Comparison of ENCODE assay signal across 13 cellular contexts in the genomic region with DNA sequence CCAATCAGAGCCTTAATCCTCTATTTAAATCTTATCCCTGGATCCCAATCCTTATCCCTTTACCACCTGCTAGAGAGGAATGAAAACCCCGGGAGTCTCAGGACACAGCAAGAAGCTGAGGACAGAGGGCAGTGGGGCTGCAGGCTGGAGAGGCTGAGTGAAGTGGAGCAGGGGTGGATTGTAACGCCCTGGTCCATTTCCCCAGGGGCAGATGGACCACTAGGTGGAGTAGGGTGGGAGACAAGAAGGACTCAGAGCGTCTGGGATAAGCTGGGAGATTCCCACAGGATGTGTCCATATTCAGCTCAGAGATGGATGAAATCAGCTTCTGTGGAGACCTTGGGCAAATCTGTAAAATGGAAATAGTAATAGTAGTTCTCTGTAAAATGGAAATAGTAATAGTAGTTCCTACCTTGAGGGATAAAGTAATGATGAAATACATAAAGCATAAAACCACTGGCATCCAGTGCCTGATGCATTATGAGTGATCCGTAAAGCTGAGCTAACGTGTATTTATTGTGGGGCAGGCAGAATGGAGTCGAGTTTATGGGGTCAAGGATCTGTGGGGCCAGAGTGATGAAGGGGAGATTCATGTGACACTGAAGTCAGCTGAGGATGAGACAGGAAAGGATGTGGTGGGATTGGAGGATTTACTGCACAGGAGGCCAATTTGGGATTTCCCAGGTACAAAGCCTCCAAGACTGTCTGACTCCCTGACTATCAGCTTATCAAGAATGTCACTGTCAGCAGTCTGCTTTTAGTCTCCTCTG. TPM values are rescaled to one million over a fixed set of nuclear protein-coding genes. Genes with fewer than 3 reads are reported as not detected.
A peak's percentile ranks its signal among the peaks of the same experiment; 100 is the strongest.
DNase-seq lines count a peak whose midpoint lies in the region; ATAC-seq and TF ChIP-seq lines count a peak whose summit lies in the region.
"Had no signal": no experiment of that assay in that cellular context is flagged by ENCODE, and none has a peak within 500 bp of the region (broad histone marks: within the 10 kb centered on the region; RNA-seq: fewer than 3 reads in every experiment).

No MANE protein-coding gene starts in this region.

- H3K27me3 Mint-ChIP-seq in GM23338 (ENCODE audit: insufficient read depth, low read depth, poor library complexity), result peaks cover 8% of the 10 kb centered on the region
- H3K27me3 Mint-ChIP-seq in immature natural killer cell (ENCODE audit: low read depth in 3 of 3), result peaks cover 2 to 10% (median 6%) of the 10 kb centered on the region in 3 donors

- no peak overlapping the region for H3K4me3 Mint-ChIP-seq in GM23338
- no peak overlapping the region for H3K4me3 Mint-ChIP-seq in immature natural killer cell
- H3K4me3 Mint-ChIP-seq: activated naive CD8-positive, alpha-beta T cell had no signal

- H3F3A ChIP-seq in GM23338 (replicated peaks; ENCODE audit: low read depth), result no peaks in the 10 kb centered on the region

- no peak overlapping the region for H3K4me3 ChIP-seq in GM23338
- no peak overlapping the region for H3K4me3 ChIP-seq in adipocyte (ENCODE audit: low read length)
- H3K4me3 ChIP-seq in skeletal muscle satellite cell (ENCODE audit: low read length), result no peak overlapping the region

- H4K20me1 ChIP-seq in GM23338 (replicated peaks; ENCODE audit: insufficient read depth), result no peaks in the 10 kb centered on the region

- H3K4me1 ChIP-seq in GM23338 (ENCODE audit: insufficient read depth) (peaks cover 4% of the 10 kb centered on the region; the same call in 1 of the 2 replicates), adipocyte (ENCODE audit: control insufficient read depth, insufficient read depth, low read length) (peaks cover 43% of the 10 kb centered on the region), foreskin keratinocyte (peaks cover 54% of the 10 kb centered on the region), skeletal muscle satellite cell (ENCODE audit: control insufficient read depth, insufficient read depth, low read length) (peaks cover 62% of the 10 kb centered on the region)
- H3K4me1 ChIP-seq: Caco-2 had no signal

- H3K4me1 Mint-ChIP-seq in GM23338 (peaks cover 21% of the 10 kb centered on the region), immature natural killer cell (peaks cover 0 to 11% of the 10 kb centered on the region in 2 donors)

- peak overlapping the region; percentile 47 for H3K9ac ChIP-seq in adipocyte (ENCODE audit: low read length)
- H3K9ac ChIP-seq in skeletal muscle satellite cell (ENCODE audit: low read depth, low read length), result peak overlapping the region; percentile 69

- H3K27ac Mint-ChIP-seq in GM23338 (no peak overlapping the region), immature natural killer cell (no peak overlapping the region)
- H3K27ac Mint-ChIP-seq: activated naive CD8-positive, alpha-beta T cell had no signal

- ATAC-seq in GM23338, result peak; percentile 62
- peak; percentile 1 for ATAC-seq in foreskin keratinocyte

- TF ChIP-seq CTCF in GM23338 (conservative IDR thresholded peaks at IDR 0.05; ENCODE audit: low read depth in 2 of 2) (peak; percentile 25 to 52; a peak in 3 of 4 replicates), foreskin keratinocyte (conservative IDR thresholded peaks at IDR 0.05) (no peak)

- H3K79me2 ChIP-seq in GM23338 (replicated peaks; ENCODE audit: insufficient read depth), result no peaks in the 10 kb centered on the region

- H3K9me2 ChIP-seq in GM23338 (ENCODE audit: insufficient read depth), result 0 out of 2 replicates have a peak, but pooled peaks cover 4% of the 10 kb centered on the region

- no peak overlapping the region for H2AFZ ChIP-seq in GM23338

- no peaks in the 10 kb centered on the region for H3K36me3 Mint-ChIP-seq in GM23338 (ENCODE audit: low read depth)
- no peaks in the 10 kb centered on the region for H3K36me3 Mint-ChIP-seq in immature natural killer cell
- H3K36me3 Mint-ChIP-seq: activated naive CD8-positive, alpha-beta T cell had no signal

- H3K4me2 ChIP-seq in GM23338, result no peak overlapping the region
- peak overlapping the region; percentile 73 for H3K4me2 ChIP-seq in skeletal muscle satellite cell (ENCODE audit: low read length)

- no peaks in the 10 kb centered on the region for H3K9me3 Mint-ChIP-seq in GM23338
- H3K9me3 Mint-ChIP-seq in immature natural killer cell, result no peaks in the 10 kb centered on the region

- no peaks in the 10 kb centered on the region for H3K36me3 ChIP-seq in GM23338 (ENCODE audit: insufficient read depth)
- H3K36me3 ChIP-seq in adipocyte (ENCODE audit: control insufficient read depth, insufficient read depth, low read length, severe bottlenecking), result no peaks in the 10 kb centered on the region
- H3K36me3 ChIP-seq in skeletal muscle satellite cell (ENCODE audit: insufficient read depth, low read length), result no peaks in the 10 kb centered on the region

- DNase-seq in GM23338 (ENCODE audit: low spot score), result no peak
- peak; percentile 51 for DNase-seq in adipocyte (ENCODE audit: low read depth)
- DNase-seq in foreskin keratinocyte, result peak in 1 of 2 donors; percentile 46
- no peak for DNase-seq in GF-D8 (lab: John Stamatoyannopoulos, UW)
- no peak for DNase-seq in DMS153 (lab: John Stamatoyannopoulos, UW)
- DNase-seq in SW 1271 (lab: John Stamatoyannopoulos, UW), result no peak
- no peak for DNase-seq in immature natural killer cell
- DNase-seq: MV-4-11; OCI-M1; stimulated activated CD4-positive, alpha-beta T cell treated with anti-CD3 and anti-CD28 coated beads, Interleukin-4, amount 100 ng/mL, for 1 hour had no signal

- no peak overlapping the region for H3K27ac ChIP-seq in GM23338 (ENCODE audit: low read depth)
- H3K27ac ChIP-seq in foreskin keratinocyte, result peak overlapping the region; percentile 75

- H3K9me3 ChIP-seq in adipocyte (ENCODE audit: control insufficient read depth, low read length) (no peaks in the 10 kb centered on the region), skeletal muscle satellite cell (replicated peaks; ENCODE audit: low read length) (no peaks in the 10 kb centered on the region)
- H3K9me3 ChIP-seq: Caco-2 had no signal

- 0 out of 2 replicates have a peak, but pooled peaks cover 5% of the 10 kb centered on the region for H3K27me3 ChIP-seq in GM23338 (ENCODE audit: insufficient read depth)
- no peaks in the 10 kb centered on the region for H3K27me3 ChIP-seq in adipocyte (replicated peaks; ENCODE audit: control insufficient read depth, insufficient read depth, low read length)
- no peaks in the 10 kb centered on the region for H3K27me3 ChIP-seq in foreskin keratinocyte
- H3K27me3 ChIP-seq in skeletal muscle satellite cell (ENCODE audit: control insufficient read depth, insufficient read depth, low read length), result no peaks in the 10 kb centered on the region

TF ChIP-seq in GM23338, 12 proteins besides CTCF, POLR2A, EP300 and RAD21:
- no peak for TF ChIP-seq NANOG (IDR thresholded peaks at IDR 0.05; ENCODE audit: borderline replicate concordance)
- TF ChIP-seq, protein P1, sequence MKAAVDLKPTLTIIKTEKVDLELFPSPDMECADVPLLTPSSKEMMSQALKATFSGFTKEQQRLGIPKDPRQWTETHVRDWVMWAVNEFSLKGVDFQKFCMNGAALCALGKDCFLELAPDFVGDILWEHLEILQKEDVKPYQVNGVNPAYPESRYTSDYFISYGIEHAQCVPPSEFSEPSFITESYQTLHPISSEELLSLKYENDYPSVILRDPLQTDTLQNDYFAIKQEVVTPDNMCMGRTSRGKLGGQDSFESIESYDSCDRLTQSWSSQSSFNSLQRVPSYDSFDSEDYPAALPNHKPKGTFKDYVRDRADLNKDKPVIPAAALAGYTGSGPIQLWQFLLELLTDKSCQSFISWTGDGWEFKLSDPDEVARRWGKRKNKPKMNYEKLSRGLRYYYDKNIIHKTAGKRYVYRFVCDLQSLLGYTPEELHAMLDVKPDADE (IDR thresholded peaks at IDR 0.05), result no peak

RNA-seq across cellular contexts. Expression of a gene that starts 1.9 kb away (rescaled TPM):
- not detected in 2 replicates for total RNA-seq in GM23338 (2014; rRNA removed; shearing (Covaris generic))
- polyA plus RNA-seq in GM23338 (2016; fragmentation: Nextera tagmentation; extraction: Ambion mirVana) (0.28 TPM in 1 of 2 replicates, not detected in the other), foreskin keratinocyte (1.8 and 5.9 TPM in 2 replicates), immature natural killer cell (not detected)
- total RNA-seq in foreskin keratinocyte, result 1.5 and 6.4 TPM in 2 replicates
- total RNA-seq in skeletal muscle satellite cell (2012; rRNA removed), result 5.9 and 9.1 TPM in 2 replicates
- total RNA-seq: Caco-2 had no signal

RNA-seq across cellular contexts. Expression of a gene that starts 19.5 kb away (rescaled TPM):
- total RNA-seq in GM23338 (2014; rRNA removed; shearing (Covaris generic)), result not detected in 2 replicates
- polyA plus RNA-seq in GM23338 (2016; fragmentation: Nextera tagmentation; extraction: Ambion mirVana) (not detected in 2 replicates), foreskin keratinocyte (not detected in 2 replicates), immature natural killer cell (not detected)
- total RNA-seq in foreskin keratinocyte, result not detected in 2 replicates
- not detected in 2 replicates for total RNA-seq in skeletal muscle satellite cell (2012; rRNA removed)
- total RNA-seq: Caco-2 had no signal

RNA-seq across cellular contexts. Expression of a gene that starts 34.3 kb away (rescaled TPM):
- 8.0 and 17.0 TPM in 2 replicates for total RNA-seq in GM23338 (2014; rRNA removed; shearing (Covaris generic))
- polyA plus RNA-seq in GM23338 (2016; fragmentation: Nextera tagmentation; extraction: Ambion mirVana) (21.0 and 21.4 TPM in 2 replicates), foreskin keratinocyte (22.6 and 61.5 TPM in 2 replicates), immature natural killer cell (1 to 10 TPM; 2.5 to 3.4 (median 2.8) TPM)
- 24.0 and 51.7 TPM in 2 replicates for total RNA-seq in foreskin keratinocyte
- total RNA-seq in skeletal muscle satellite cell (2012; rRNA removed), result 8.7 and 10.4 TPM in 2 replicates

RNA-seq across cellular contexts. Expression of a gene that starts 36.3 kb away (rescaled TPM):
- 0.17 TPM in 1 of 2 replicates, not detected in the other for total RNA-seq in GM23338 (2014; rRNA removed; shearing (Covaris generic))
- not detected in 2 replicates for polyA plus RNA-seq in GM23338 (2016; fragmentation: Nextera tagmentation; extraction: Ambion mirVana)
- total RNA-seq in foreskin keratinocyte, result not detected in 2 replicates
- not detected in 2 replicates for polyA plus RNA-seq in foreskin keratinocyte
- total RNA-seq in skeletal muscle satellite cell (2012; rRNA removed), result not detected in 2 replicates
- not detected for polyA plus RNA-seq in immature natural killer cell

RNA-seq across cellular contexts. Expression of a gene that starts 54.4 kb away (rescaled TPM):
- 3.3 and 8.0 TPM in 2 replicates for total RNA-seq in GM23338 (2014; rRNA removed; shearing (Covaris generic))
- polyA plus RNA-seq in GM23338 (2016; fragmentation: Nextera tagmentation; extraction: Ambion mirVana), result 1.8 and 2.9 TPM in 2 replicates
- total RNA-seq in foreskin keratinocyte, result 4.8 and 5.7 TPM in 2 replicates
- 1.4 and 2.9 TPM in 2 replicates for polyA plus RNA-seq in foreskin keratinocyte
- 3.0 and 3.1 TPM in 2 replicates for total RNA-seq in skeletal muscle satellite cell (2012; rRNA removed)
- polyA plus RNA-seq in immature natural killer cell, result 1 to 10 TPM in 2 of 3 donors, under 1 TPM in 1; 0.50 to 2.7 (median 1.6) TPM
